Comparison of ENCODE assay signal across 8 cellular contexts in the genomic region with DNA sequence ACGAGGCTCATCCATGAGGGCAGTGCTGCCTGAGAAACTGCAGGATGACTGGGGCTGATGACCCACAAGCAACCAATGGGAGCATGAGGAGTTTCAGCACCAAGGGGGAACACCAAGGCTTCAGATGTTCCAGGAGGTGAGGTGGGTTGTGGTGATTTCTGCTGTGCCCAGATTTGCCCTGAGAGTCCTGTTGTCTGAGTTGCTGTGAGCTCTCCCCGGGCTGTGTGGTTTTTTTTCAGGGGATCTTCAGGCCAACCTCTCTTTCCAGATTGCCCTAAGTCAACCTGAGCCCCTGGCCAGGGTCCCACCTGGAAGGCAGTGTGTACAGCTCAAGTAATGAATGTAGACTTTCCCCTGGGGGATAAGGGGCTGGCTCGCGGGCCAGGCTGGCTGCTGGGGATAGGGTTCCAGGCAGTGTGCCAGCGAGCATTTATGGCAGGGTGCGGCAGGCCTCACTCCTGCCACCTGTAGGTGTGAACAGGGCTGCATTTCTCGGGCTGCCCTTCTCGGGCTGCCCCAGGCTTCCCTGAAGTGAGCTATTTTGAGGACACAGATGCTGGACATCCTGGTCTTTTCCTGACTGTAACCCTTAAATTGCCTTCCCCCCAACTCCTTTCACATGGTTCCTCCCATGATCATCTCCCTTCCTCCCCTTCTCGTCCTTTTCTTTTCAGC. TPM values are rescaled to one million over a fixed set of nuclear protein-coding genes. Genes with fewer than 3 reads are reported as not detected.
A peak's percentile ranks its signal among the peaks of the same experiment; 100 is the strongest.
DNase-seq lines count a peak whose midpoint lies in the region; ATAC-seq and TF ChIP-seq lines count a peak whose summit lies in the region.
"Had no signal": no experiment of that assay in that cellular context is flagged by ENCODE, and none has a peak within 500 bp of the region (broad histone marks: within the 10 kb centered on the region; RNA-seq: fewer than 3 reads in every experiment).

No MANE protein-coding gene starts in this region.

- no peaks in the 10 kb centered on the region for H3K36me3 Mint-ChIP-seq in T-helper 17 cell (ENCODE audit: low read depth)

- H3K9me3 ChIP-seq in T-helper 17 cell (ENCODE audit: control insufficient read depth, low read length, poor library complexity, severe bottlenecking), result no peaks in the 10 kb centered on the region
- H3K9me3 ChIP-seq in left ventricle myocardium inferior (replicated peaks), result no peaks in the 10 kb centered on the region
- no peaks in the 10 kb centered on the region for H3K9me3 ChIP-seq in thoracic aorta
- H3K9me3 ChIP-seq in vagina, result no peaks in the 10 kb centered on the region

- H3K36me3 ChIP-seq in left ventricle myocardium inferior (no peaks in the 10 kb centered on the region), thoracic aorta (no peaks in the 10 kb centered on the region), vagina (no peaks in the 10 kb centered on the region)

- intact Hi-C loops in left ventricle myocardium inferior (cut with micrococcal nuclease) (no loop called here), lower leg skin (cut with DNase I; ENCODE audit: low total_unique reads) (no loop called here), vagina (cut with DNase I) (no loop called here)

- ATAC-seq in T-helper 17 cell (peak; percentile 40), thoracic aorta (ENCODE audit: insufficient number of reproducible peaks, low FRiP score, low read depth) (no peak)

- peaks cover 14% of the 10 kb centered on the region for H3K4me1 ChIP-seq in left ventricle myocardium inferior
- H3K4me1 ChIP-seq in thoracic aorta (ENCODE audit: control insufficient read depth in 1 of 2, low read depth in 2 of 2), result peaks cover 0 to 9% of the 10 kb centered on the region in 2 donors
- H3K4me1 ChIP-seq in vagina, result no peaks in the 10 kb centered on the region

- no peaks in the 10 kb centered on the region for H3K4me1 Mint-ChIP-seq in T-helper 17 cell

- TF ChIP-seq CTCF in GM12864 (IDR thresholded peaks at IDR 0.05; ENCODE audit: low read depth, low read length, missing control alignments), result peak; percentile 62
- TF ChIP-seq CTCF in left ventricle myocardium inferior (IDR thresholded peaks at IDR 0.05; ENCODE audit: borderline replicate concordance), result peak; percentile 63
- peak; percentile 21 for TF ChIP-seq CTCF in thoracic aorta (IDR thresholded peaks at IDR 0.05)
- TF ChIP-seq CTCF in lower leg skin (IDR thresholded peaks at IDR 0.05), result no peak
- no peak for TF ChIP-seq CTCF in vagina (IDR thresholded peaks at IDR 0.05)

- peaks cover 44% of the 10 kb centered on the region for H3K27me3 Mint-ChIP-seq in T-helper 17 cell

- H3K27ac ChIP-seq in left ventricle myocardium inferior (replicated peaks) (no peak overlapping the region), thoracic aorta (no peak overlapping the region), vagina (no peak overlapping the region)

- no peak overlapping the region for H3K27ac Mint-ChIP-seq in T-helper 17 cell
- H3K27ac Mint-ChIP-seq: stimulated activated naive CD8-positive, alpha-beta T cell treated with anti-CD3 and anti-CD28 coated beads, Interleukin-15, Interleukin-2, amounts not matched to agents 100 ng/mL and 50 ng/mL, for 24 hours had no signal

- TF ChIP-seq POLR2A in lower leg skin (IDR thresholded peaks at IDR 0.05), result no peak
- TF ChIP-seq POLR2A in vagina (IDR thresholded peaks at IDR 0.05), result no peak

- no peak overlapping the region for H3K4me3 ChIP-seq in GM12864 (ENCODE audit: low read depth, low read length)
- H3K4me3 ChIP-seq in left ventricle myocardium inferior, result no peak overlapping the region
- no peak overlapping the region for H3K4me3 ChIP-seq in thoracic aorta
- no peak overlapping the region for H3K4me3 ChIP-seq in lower leg skin (ENCODE audit: low read depth, poor library complexity, severe bottlenecking)
- no peak overlapping the region for H3K4me3 ChIP-seq in vagina

- H3K4me3 Mint-ChIP-seq in T-helper 17 cell, result no peak overlapping the region
- H3K4me3 Mint-ChIP-seq: stimulated activated naive CD8-positive, alpha-beta T cell treated with anti-CD3 and anti-CD28 coated beads, Interleukin-15, Interleukin-2, amounts not matched to agents 100 ng/mL and 50 ng/mL, for 24 hours had no signal

- DNase-seq in GM12864 (ENCODE audit: low read depth) (no peak), LoVo (ENCODE audit: low spot score) (peak; percentile 78), T-helper 17 cell (no peak), left ventricle myocardium inferior (peak; percentile 56), thoracic aorta (ENCODE audit: low spot score) (no peak), lower leg skin (ENCODE audit: low spot score in 2 of 2) (no peak), vagina (ENCODE audit: extremely low spot score in 2 of 2) (no peak)

- 21 to 27% methylated on average over 8 to 9 of the region's 9 CpGs for WGBS in lower leg skin, 2 donors

- H3K27me3 ChIP-seq in left ventricle myocardium inferior (ENCODE audit: low read depth) (peaks cover 5% of the 10 kb centered on the region), thoracic aorta (replicated peaks; ENCODE audit: insufficient read depth) (no peaks in the 10 kb centered on the region), vagina (no peaks in the 10 kb centered on the region)

RNA-seq across cellular contexts. Expression of gene SLC22A6, which starts 9.8 kb away (rescaled TPM):
- total RNA-seq in T-helper 17 cell, result not detected
- not detected for total RNA-seq in left ventricle myocardium inferior
- not detected for total RNA-seq in thoracic aorta
- total RNA-seq in lower leg skin, result not detected
- total RNA-seq in vagina, result not detected

RNA-seq across cellular contexts. Expression of gene SLC22A8, which starts 40.7 kb away (rescaled TPM):
- total RNA-seq in T-helper 17 cell (not detected), left ventricle myocardium inferior (not detected), thoracic aorta (not detected), lower leg skin (not detected), vagina (not detected)

RNA-seq across cellular contexts. Expression of gene CHRM1, which starts 53.8 kb away (rescaled TPM):
- total RNA-seq in T-helper 17 cell (not detected), left ventricle myocardium inferior (not detected), thoracic aorta (not detected), lower leg skin (1 to 10 TPM; 1.5 to 7.6 (median 4.5) TPM), vagina (not detected)

Comparison
In these comparisons a context has a peak if more than half of its experiments do, and no peak if none do; other contexts are left out.
1. DNase-seq: peak in LoVo (single experiment) and left ventricle myocardium inferior (single experiment); none in GM12864 (single experiment), T-helper 17 cell (0 of 3), thoracic aorta (single experiment), lower leg skin (0 of 2) and vagina (0 of 2).
2. CTCF ChIP-seq: peak in GM12864 (single experiment), left ventricle myocardium inferior (single experiment) and thoracic aorta (single experiment); none in lower leg skin (0 of 3) and vagina (0 of 3).